Comparison of ENCODE assay signal across 14 cellular contexts in the genomic region with DNA sequence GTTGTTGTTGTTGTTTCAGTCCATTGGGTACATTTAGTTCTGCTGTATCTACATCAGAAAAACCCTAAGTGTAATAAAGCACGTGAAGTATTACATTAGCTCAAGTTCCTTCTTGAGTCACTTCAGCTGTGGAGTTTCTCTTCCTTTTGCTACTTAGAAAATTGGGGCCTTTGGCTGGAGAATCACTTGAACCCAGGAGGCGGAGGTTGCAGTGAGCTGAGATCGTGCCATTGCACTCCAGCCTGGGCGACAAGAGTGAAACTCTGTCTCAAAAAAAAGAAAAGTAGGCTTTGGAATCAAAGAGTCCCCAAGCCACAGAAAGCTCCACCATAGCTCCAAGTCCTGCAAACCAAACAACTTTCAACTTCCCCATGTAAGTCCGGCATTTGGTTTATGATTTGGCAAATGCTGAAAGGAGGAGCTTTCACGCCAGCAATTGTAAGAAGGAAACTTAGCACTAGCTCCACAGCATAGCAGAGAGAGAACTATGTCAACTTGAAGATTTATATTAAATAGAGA. TPM values are rescaled to one million over a fixed set of nuclear protein-coding genes. Genes with fewer than 3 reads are reported as not detected.
DNase-seq lines count a peak whose midpoint lies in the region; ATAC-seq and TF ChIP-seq lines count a peak whose summit lies in the region.
"Had no signal": no experiment of that assay in that cellular context is flagged by ENCODE, and none has a peak within 500 bp of the region (broad histone marks: within the 10 kb centered on the region; RNA-seq: fewer than 3 reads in every experiment).

No MANE protein-coding gene starts in this region.

- H3K36me3 ChIP-seq in right atrium auricular region (no peaks in the 10 kb centered on the region), lower lobe of right lung (no peaks in the 10 kb centered on the region), upper lobe of left lung (no peaks in the 10 kb centered on the region)

- no peak for DNase-seq in Right ventricle myocardium inferior (ENCODE audit: missing footprints)
- DNase-seq in right atrium auricular region (ENCODE audit: low spot score), result no peak
- DNase-seq in NOMO-1 treated with dmso at 0.1 percent for 144 hours (lab: John Stamatoyannopoulos, UW; ENCODE audit: unreplicated experiment), result peak; percentile 65
- no peak for DNase-seq in lower lobe of right lung
- no peak for DNase-seq in upper lobe of left lung
- no peak for DNase-seq in glutamatergic neuron
- DNase-seq: DMS79, GM23248, NCI-H1048, NCI-H524, small intestine, T-helper 1 cell had no signal

- H3K4me1 Mint-ChIP-seq in glutamatergic neuron (ENCODE audit: low read depth, unreplicated experiment), result peaks cover 1% of the 10 kb centered on the region

- H3K27ac ChIP-seq in right atrium auricular region (no peak overlapping the region), lower lobe of right lung (peak overlapping the region; percentile 67), upper lobe of left lung (peak overlapping the region; percentile 66 to 85 (median 75))
- H3K27ac ChIP-seq: GM23248 had no signal

- H3K4me1 ChIP-seq in right atrium auricular region (no peaks in the 10 kb centered on the region), lower lobe of right lung (peaks cover 7% of the 10 kb centered on the region), upper lobe of left lung (peaks cover 0 to 7% (median 3%) of the 10 kb centered on the region in 4 donors)

- no peaks in the 10 kb centered on the region for H3K36me3 Mint-ChIP-seq in glutamatergic neuron (ENCODE audit: unreplicated experiment)

- no peaks in the 10 kb centered on the region for H3K9me3 Mint-ChIP-seq in glutamatergic neuron (ENCODE audit: unreplicated experiment)

- peak in 2 of 4 donors; percentile 12 to 66 for TF ChIP-seq POLR2A in upper lobe of left lung (IDR thresholded peaks at IDR 0.05)

- no peaks in the 10 kb centered on the region for H3K27me3 Mint-ChIP-seq in glutamatergic neuron (ENCODE audit: unreplicated experiment)

- H3K9me3 ChIP-seq in right atrium auricular region (no peaks in the 10 kb centered on the region), lower lobe of right lung (no peaks in the 10 kb centered on the region), upper lobe of left lung (no peaks in the 10 kb centered on the region)

- no peak overlapping the region for H3K27ac Mint-ChIP-seq in glutamatergic neuron (ENCODE audit: unreplicated experiment)

- TF ChIP-seq CTCF in right atrium auricular region (IDR thresholded peaks at IDR 0.05) (no peak), lower lobe of right lung (IDR thresholded peaks at IDR 0.05) (no peak), upper lobe of left lung (IDR thresholded peaks at IDR 0.05) (no peak), glutamatergic neuron (IDR thresholded peaks at IDR 0.05; ENCODE audit: partially characterized antibody, unreplicated experiment) (no peak)

- H3K27me3 ChIP-seq in right atrium auricular region (no peaks in the 10 kb centered on the region), lower lobe of right lung (ENCODE audit: low read depth) (no peaks in the 10 kb centered on the region), upper lobe of left lung (no peaks in the 10 kb centered on the region)

- H3K4me3 Mint-ChIP-seq in glutamatergic neuron (ENCODE audit: unreplicated experiment), result no peak overlapping the region

- 35 to 48% methylated on average over 6 of the region's 6 CpGs for WGBS in upper lobe of left lung, 2 donors

- ATAC-seq in Right ventricle myocardium inferior (peak; percentile 62), lower lobe of right lung (peak; percentile 75 to 76), upper lobe of left lung (ENCODE audit: low FRiP score in 2 of 2) (peak in 1 of 2 donors; percentile 76), HG03280 (IDR thresholded peaks at IDR 0.05; ENCODE audit: unreplicated experiment) (no peak), GM18873 (IDR thresholded peaks at IDR 0.05; ENCODE audit: low FRiP score, unreplicated experiment) (no peak)

- intact Hi-C loops in Right ventricle myocardium inferior (cut with DNase I) (no loop called here), lower lobe of right lung (cut with DNase I) (no loop called here)

- H3K4me3 ChIP-seq in right atrium auricular region (no peak overlapping the region), lower lobe of right lung (no peak overlapping the region), upper lobe of left lung (no peak overlapping the region)
- H3K4me3 ChIP-seq: GM23248 had no signal

- TF ChIP-seq EP300 in upper lobe of left lung (IDR thresholded peaks at IDR 0.05), result peak in 3 of 4 donors; percentile 93 to 97 (median 93)

RNA-seq across cellular contexts. Expression of gene RNF144B, which starts 56.5 kb away (rescaled TPM):
- total RNA-seq in Right ventricle myocardium inferior (18.2 TPM), right atrium auricular region (10 to 100 TPM in 1 of 2 donors, 1 to 10 TPM in 1; 8.1 to 14.2 TPM), lower lobe of right lung (109 TPM), upper lobe of left lung (100 to 1,000 TPM in 1 of 6 donors, 10 to 100 TPM in 5; 46.1 to 105 (median 55.8) TPM), glutamatergic neuron (ENCODE audit: unreplicated experiment) (not detected)

Comparison
In these comparisons a context has a peak if more than half of its experiments do, and no peak if none do; other contexts are left out.
1. ATAC-seq: peak in Right ventricle myocardium inferior (single experiment) and lower lobe of right lung (2 of 2); none in HG03280 (single experiment) and GM18873 (single experiment).
2. H3K27ac ChIP-seq: peak in lower lobe of right lung (single experiment) and upper lobe of left lung (4 of 4); none in right atrium auricular region (0 of 2).